In genomic region chr18:21662591-21662990, GRCh38 we compare ENCODE assay signal across 25 cellular contexts.
"Had no signal": no experiment of that assay in that cellular context is flagged by ENCODE, and none has a peak within 500 bp of the region (broad histone marks: within the 10 kb centered on the region; RNA-seq: fewer than 3 reads in every experiment).

No MANE protein-coding gene starts in this region.

- H3K4me2 ChIP-seq: KMS-11, PC-9 had no signal

- ATAC-seq: K562, Right ventricle myocardium inferior had no signal

- H3K4me3 ChIP-seq: K562, PC-9, Peyer's patch, SJSA1, SK-N-MC had no signal

- H3K4me1 ChIP-seq: Peyer's patch, SJSA1 had no signal

- H3K27me3 ChIP-seq: Peyer's patch, SJSA1 had no signal

- DNase-seq: Kasumi-1, MM.1S, NCI-H1092 treated with DMSO at 0.1 percent for 48 hours, NCI-H1436, NCI-H187, NCI-H2029, NCI-H2081 treated with DMSO at 0.1 percent for 48 hours, NCI-H2171, NCI-H226, NCI-H446, NCI-H510A, NCI-H524 treated with DMSO at 0.1 percent for 48 hours, NCI-H69, NCI-H774, OCI-M1, PC-9, Peyer's patch, SHP77 treated with DMSO at 0.1 percent for 48 hours had no signal

- H3K27ac ChIP-seq: HL-60, KMS-11, PC-9, Peyer's patch, SJSA1, SK-N-MC had no signal

- H3K9ac ChIP-seq: KMS-11 had no signal

- H3K9me3 ChIP-seq: Peyer's patch, SJSA1 had no signal

- H2AFZ ChIP-seq: PC-9 had no signal

- FAIRE-seq: HTR-8/SVneo, K562 had no signal
